Comparison of ENCODE assay signal across 1 cellular context in the genomic region with DNA sequence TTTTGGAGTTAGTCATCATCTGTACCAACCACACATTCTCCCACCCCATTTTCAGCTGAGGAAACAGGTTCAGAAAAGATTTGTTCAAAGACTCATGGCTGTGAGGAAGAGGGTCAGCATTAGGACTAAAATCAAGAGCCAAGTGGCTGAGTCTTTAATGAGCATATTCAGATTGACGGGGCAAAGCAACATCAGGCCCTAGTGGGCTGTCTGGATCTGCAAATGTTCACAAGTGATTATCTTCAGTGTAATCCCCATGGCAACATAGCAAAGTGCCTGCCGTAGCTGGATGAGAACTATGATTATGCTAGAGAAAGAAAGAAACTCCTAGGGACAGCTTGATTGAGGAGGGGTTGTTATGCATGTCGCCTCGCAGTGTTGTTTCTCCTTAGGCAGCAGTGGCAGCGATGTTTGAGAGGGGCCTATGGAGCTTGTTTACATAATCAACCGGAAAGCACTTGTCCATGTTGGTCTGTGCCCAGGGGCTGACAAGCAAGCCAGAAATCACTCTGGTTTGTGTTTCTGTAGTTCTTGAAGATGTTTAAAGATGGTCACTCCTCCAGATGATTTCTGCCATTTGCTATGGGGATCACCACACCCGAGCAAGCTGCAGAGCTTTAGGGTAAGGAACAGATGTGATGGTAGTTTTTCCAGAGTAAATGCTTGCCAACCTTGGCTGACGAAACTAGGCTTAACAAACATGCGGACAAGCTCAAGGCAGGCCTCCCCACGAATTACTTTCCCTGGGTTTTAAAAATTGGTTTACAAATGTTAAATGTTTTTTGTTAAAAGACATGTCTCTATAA.
TF ChIP-seq lines count a peak whose summit lies in the region.

No MANE protein-coding gene starts in this region.

TF ChIP-seq in GM23338, 12 proteins besides CTCF, POLR2A, EP300 and RAD21 (continued from another document):
- TF ChIP-seq ZNF462 (CRISPR knock-in tag; IDR thresholded peaks at IDR 0.05) (no peak), ZNF114 (CRISPR knock-in tag; IDR thresholded peaks at IDR 0.05) (no peak), EZH2 (IDR thresholded peaks at IDR 0.05; ENCODE audit: low read depth, unreplicated experiment) (no peak), STAT1 (IDR thresholded peaks at IDR 0.05; ENCODE audit: unreplicated experiment) (no peak), JUNB (IDR thresholded peaks at IDR 0.05; ENCODE audit: unreplicated experiment) (no peak), CREB1 (CRISPR knock-in tag; IDR thresholded peaks at IDR 0.05; ENCODE audit: low read depth) (no peak)
- TF ChIP-seq, protein P1, sequence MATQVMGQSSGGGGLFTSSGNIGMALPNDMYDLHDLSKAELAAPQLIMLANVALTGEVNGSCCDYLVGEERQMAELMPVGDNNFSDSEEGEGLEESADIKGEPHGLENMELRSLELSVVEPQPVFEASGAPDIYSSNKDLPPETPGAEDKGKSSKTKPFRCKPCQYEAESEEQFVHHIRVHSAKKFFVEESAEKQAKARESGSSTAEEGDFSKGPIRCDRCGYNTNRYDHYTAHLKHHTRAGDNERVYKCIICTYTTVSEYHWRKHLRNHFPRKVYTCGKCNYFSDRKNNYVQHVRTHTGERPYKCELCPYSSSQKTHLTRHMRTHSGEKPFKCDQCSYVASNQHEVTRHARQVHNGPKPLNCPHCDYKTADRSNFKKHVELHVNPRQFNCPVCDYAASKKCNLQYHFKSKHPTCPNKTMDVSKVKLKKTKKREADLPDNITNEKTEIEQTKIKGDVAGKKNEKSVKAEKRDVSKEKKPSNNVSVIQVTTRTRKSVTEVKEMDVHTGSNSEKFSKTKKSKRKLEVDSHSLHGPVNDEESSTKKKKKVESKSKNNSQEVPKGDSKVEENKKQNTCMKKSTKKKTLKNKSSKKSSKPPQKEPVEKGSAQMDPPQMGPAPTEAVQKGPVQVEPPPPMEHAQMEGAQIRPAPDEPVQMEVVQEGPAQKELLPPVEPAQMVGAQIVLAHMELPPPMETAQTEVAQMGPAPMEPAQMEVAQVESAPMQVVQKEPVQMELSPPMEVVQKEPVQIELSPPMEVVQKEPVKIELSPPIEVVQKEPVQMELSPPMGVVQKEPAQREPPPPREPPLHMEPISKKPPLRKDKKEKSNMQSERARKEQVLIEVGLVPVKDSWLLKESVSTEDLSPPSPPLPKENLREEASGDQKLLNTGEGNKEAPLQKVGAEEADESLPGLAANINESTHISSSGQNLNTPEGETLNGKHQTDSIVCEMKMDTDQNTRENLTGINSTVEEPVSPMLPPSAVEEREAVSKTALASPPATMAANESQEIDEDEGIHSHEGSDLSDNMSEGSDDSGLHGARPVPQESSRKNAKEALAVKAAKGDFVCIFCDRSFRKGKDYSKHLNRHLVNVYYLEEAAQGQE (IDR thresholded peaks at IDR 0.05; ENCODE audit: unreplicated experiment) = no peak
- TF ChIP-seq, protein P2, sequence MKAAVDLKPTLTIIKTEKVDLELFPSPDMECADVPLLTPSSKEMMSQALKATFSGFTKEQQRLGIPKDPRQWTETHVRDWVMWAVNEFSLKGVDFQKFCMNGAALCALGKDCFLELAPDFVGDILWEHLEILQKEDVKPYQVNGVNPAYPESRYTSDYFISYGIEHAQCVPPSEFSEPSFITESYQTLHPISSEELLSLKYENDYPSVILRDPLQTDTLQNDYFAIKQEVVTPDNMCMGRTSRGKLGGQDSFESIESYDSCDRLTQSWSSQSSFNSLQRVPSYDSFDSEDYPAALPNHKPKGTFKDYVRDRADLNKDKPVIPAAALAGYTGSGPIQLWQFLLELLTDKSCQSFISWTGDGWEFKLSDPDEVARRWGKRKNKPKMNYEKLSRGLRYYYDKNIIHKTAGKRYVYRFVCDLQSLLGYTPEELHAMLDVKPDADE (IDR thresholded peaks at IDR 0.05) = no peak
TF ChIP-seq in GM23338: peak in this region for 0.
